ENCODE assay signal across 14 cellular contexts in genomic region chr1:235864469-235864868, GRCh38. TPM values are rescaled to one million over a fixed set of nuclear protein-coding genes. Genes with fewer than 3 reads are reported as not detected.
DNase-seq lines count a peak whose midpoint lies in the region; ATAC-seq, FAIRE-seq and TF ChIP-seq lines count a peak whose summit lies in the region.
"Had no signal": no experiment of that assay in that cellular context is flagged by ENCODE, and none has a peak within 500 bp of the region (broad histone marks: within the 10 kb centered on the region; RNA-seq: fewer than 3 reads in every experiment).

No MANE protein-coding gene starts in this region.

- H3K27ac ChIP-seq in BLaER1, result no peak overlapping the region
- peak overlapping the region; percentile 98 for H3K27ac ChIP-seq in HL-60 (replicated peaks)
- no peak overlapping the region for H3K27ac ChIP-seq in neural cell (ENCODE audit: low read length)
- H3K27ac ChIP-seq in small intestine (ENCODE audit: low read depth in 1 of 2, low read length in 1 of 2), result peak overlapping the region in 1 of 2 donors; percentile 43
- H3K27ac ChIP-seq in caudate nucleus (ENCODE audit: low read depth, low read length), result no peak overlapping the region
- H3K27ac ChIP-seq: C4-2B had no signal

- H3K4me2 ChIP-seq in BLaER1 (0 out of 2 replicates have a peak overlapping the region, but pooled peaks have one; percentile 87), neural cell (ENCODE audit: low read length) (no peak overlapping the region)

- TF ChIP-seq CTCF in HL-60 (IDR thresholded peaks at IDR 0.05; ENCODE audit: insufficient read depth, low read length), result no peak
- TF ChIP-seq CTCF in brain (conservative IDR thresholded peaks at IDR 0.05), result no peak
- TF ChIP-seq CTCF in neural cell (IDR thresholded peaks at IDR 0.05; ENCODE audit: poor library complexity, severe bottlenecking), result no peak

- no peak overlapping the region for H3K4me3 ChIP-seq in BLaER1
- H3K4me3 ChIP-seq in HL-60 (replicated peaks; ENCODE audit: insufficient read depth, low read length), result peak overlapping the region; percentile 64
- peak overlapping the region; percentile 88 for H3K4me3 ChIP-seq in neural cell (ENCODE audit: low read length)
- H3K4me3 ChIP-seq in small intestine (ENCODE audit: low read depth in 1 of 2, low read length in 2 of 2), result no peak overlapping the region
- H3K4me3 ChIP-seq: GM23338 had no signal

- H3F3A ChIP-seq in neural cell (ENCODE audit: insufficient read depth, low read length, poor library complexity, severe bottlenecking), result no peaks in the 10 kb centered on the region

- H3K9ac ChIP-seq in BLaER1 (no peak overlapping the region), neural cell (ENCODE audit: low read length) (peak overlapping the region; percentile 95)

- ATAC-seq in GM21367 (IDR thresholded peaks at IDR 0.05; ENCODE audit: unreplicated experiment), result no peak
- ATAC-seq: GM23338, left cardiac atrium had no signal

- H3K27me3 Mint-ChIP-seq in brain, result peaks cover 16% of the 10 kb centered on the region

- H3K36me3 ChIP-seq in BLaER1 (no peaks in the 10 kb centered on the region), neural cell (ENCODE audit: insufficient read depth, low read length) (no peaks in the 10 kb centered on the region), small intestine (ENCODE audit: control insufficient read depth in 2 of 2, insufficient read depth in 2 of 2, low read length in 2 of 2) (no peaks in the 10 kb centered on the region)

- H3K4me1 Mint-ChIP-seq in brain, result peaks cover 44% of the 10 kb centered on the region

- H3K79me2 ChIP-seq in neural cell (replicated peaks; ENCODE audit: insufficient read depth, low read length), result peaks cover 42% of the 10 kb centered on the region

- peak overlapping the region in 4 of 5 experiments; percentile 98 to 100 (median 98) for H3K4me3 Mint-ChIP-seq in brain
- H3K4me3 Mint-ChIP-seq: GM23338 had no signal

- peak overlapping the region in 3 of 5 experiments; percentile 21 to 97 (median 62) for H3K27ac Mint-ChIP-seq in brain
- H3K27ac Mint-ChIP-seq: GM23338, progenitor cell of endocrine pancreas, type B pancreatic cell had no signal

- H4K20me1 ChIP-seq in BLaER1 (peaks cover 41% of the 10 kb centered on the region; the same call in 1 of the 2 replicates), neural cell (ENCODE audit: insufficient read depth) (no peaks in the 10 kb centered on the region)

- WGBS in small intestine, 3 donors, result 93 to 97% (median 94%) methylated on average over 10 of the region's 10 CpGs

- no peaks in the 10 kb centered on the region for H3K36me3 Mint-ChIP-seq in brain
- H3K36me3 Mint-ChIP-seq: type B pancreatic cell had no signal

- H3K4me1 ChIP-seq in BLaER1 (peaks cover 28% of the 10 kb centered on the region), small intestine (ENCODE audit: control insufficient read depth in 2 of 2, insufficient read depth in 1 of 2, low read depth in 1 of 2, low read length in 1 of 2) (peaks cover 0 to 2% of the 10 kb centered on the region in 2 donors)

- TF ChIP-seq EP300 in neural cell (conservative IDR thresholded peaks at IDR 0.05; ENCODE audit: poor library complexity, severe bottlenecking), result no peak

- DNase-seq in HL-60 (ENCODE audit: low read depth in 1 of 2, low spot score in 1 of 2) (peak in 1 of 2 experiments; percentile 23), small intestine (no peak), SHP77 (lab: John Stamatoyannopoulos, UW) (no peak), caudate nucleus (lab: John Stamatoyannopoulos, UW) (no peak)
- DNase-seq: left cardiac atrium, NCI-H187 treated with DMSO at 0.1 percent for 48 hours had no signal

- no peaks in the 10 kb centered on the region for H3K9me2 ChIP-seq in neural cell (ENCODE audit: insufficient read depth, low read length)

- FAIRE-seq in small intestine (lab: Jason Lieb, UNC), result no peak

- no peaks in the 10 kb centered on the region; the same call in 1 of the 2 replicates for H3K27me3 ChIP-seq in BLaER1
- H3K27me3 ChIP-seq in HL-60 (ENCODE audit: insufficient read depth, poor library complexity, severe bottlenecking), result no peaks in the 10 kb centered on the region
- H3K27me3 ChIP-seq in neural cell (ENCODE audit: insufficient read depth, low read depth, low read length), result no peaks in the 10 kb centered on the region
- H3K27me3 ChIP-seq in small intestine (ENCODE audit: control insufficient read depth in 2 of 2, insufficient read depth in 2 of 2, low read length in 2 of 2), result no peaks in the 10 kb centered on the region

- no peak for TF ChIP-seq RAD21 in neural cell (conservative IDR thresholded peaks at IDR 0.05)

- H3K9me3 Mint-ChIP-seq in brain, result no peaks in the 10 kb centered on the region
- H3K9me3 Mint-ChIP-seq: GM23338, type B pancreatic cell had no signal

- H3K9me3 ChIP-seq in BLaER1 (no peaks in the 10 kb centered on the region), neural cell (ENCODE audit: low read length) (no peaks in the 10 kb centered on the region), small intestine (ENCODE audit: control insufficient read depth, low read depth) (no peaks in the 10 kb centered on the region)

- no peak overlapping the region for H2AFZ ChIP-seq in neural cell (ENCODE audit: low read depth, low read length)
- H2AFZ ChIP-seq: GM23338 had no signal

TF ChIP-seq in neural cell, 6 proteins besides CTCF, POLR2A, EP300 and RAD21:
- TF ChIP-seq REST (IDR thresholded peaks at IDR 0.05; ENCODE audit: borderline replicate concordance) (no peak), TAF1 (IDR thresholded peaks at IDR 0.05; ENCODE audit: low read depth) (no peak), MXI1 (conservative IDR thresholded peaks at IDR 0.05; ENCODE audit: poor library complexity, severe bottlenecking) (no peak), SMC3 (conservative IDR thresholded peaks at IDR 0.05; ENCODE audit: poor library complexity) (no peak), EZH2 (IDR thresholded peaks at IDR 0.05; ENCODE audit: borderline replicate concordance, insufficient read depth, low read length, poor library complexity, severe bottlenecking) (no peak), POLR2AphosphoS5 (IDR thresholded peaks at IDR 0.05) (no peak)

RNA-seq across cellular contexts. Expression of gene LYST, which starts 2.2 kb away (rescaled TPM):
- polyA plus RNA-seq in brain (ENCODE audit: insufficient read depth, low read depth, low replicate concordance), result 2.2 TPM
- 23.4 and 31.5 TPM in 2 replicates for polyA plus RNA-seq in neural cell
- polyA minus RNA-seq in neural cell, result 87.9 and 104 TPM in 2 replicates
- polyA plus RNA-seq in small intestine, result 1 to 10 TPM; 2.9 to 5.7 (median 4.3) TPM

Comparison
In these comparisons a context has a peak if more than half of its experiments do, and no peak if none do; other contexts are left out.
1. H3K4me3 ChIP-seq: peak in HL-60 (single experiment) and neural cell (single experiment); none in BLaER1 (single experiment) and small intestine (0 of 2).